1 cellular context compared by ENCODE assay signal in genomic region chr7:99270702-99271101, GRCh38.
TF ChIP-seq lines count a peak whose summit lies in the region.

No MANE protein-coding gene starts in this region.

TF ChIP-seq in K562, 482 proteins besides CTCF, POLR2A, EP300 and RAD21 (continued from another document):
- TF ChIP-seq RCOR1 (IDR thresholded peaks at IDR 0.05; ENCODE audit: borderline replicate concordance in 1 of 2, low read depth in 2 of 2, low read length in 2 of 2) = peak in 1 of 2 experiments; percentile 50; a peak in 2 of 4 replicates
- no peak for TF ChIP-seq SPI1 (IDR thresholded peaks at IDR 0.05; ENCODE audit: borderline replicate concordance, low read depth, low read length)
- TF ChIP-seq, protein P1, sequence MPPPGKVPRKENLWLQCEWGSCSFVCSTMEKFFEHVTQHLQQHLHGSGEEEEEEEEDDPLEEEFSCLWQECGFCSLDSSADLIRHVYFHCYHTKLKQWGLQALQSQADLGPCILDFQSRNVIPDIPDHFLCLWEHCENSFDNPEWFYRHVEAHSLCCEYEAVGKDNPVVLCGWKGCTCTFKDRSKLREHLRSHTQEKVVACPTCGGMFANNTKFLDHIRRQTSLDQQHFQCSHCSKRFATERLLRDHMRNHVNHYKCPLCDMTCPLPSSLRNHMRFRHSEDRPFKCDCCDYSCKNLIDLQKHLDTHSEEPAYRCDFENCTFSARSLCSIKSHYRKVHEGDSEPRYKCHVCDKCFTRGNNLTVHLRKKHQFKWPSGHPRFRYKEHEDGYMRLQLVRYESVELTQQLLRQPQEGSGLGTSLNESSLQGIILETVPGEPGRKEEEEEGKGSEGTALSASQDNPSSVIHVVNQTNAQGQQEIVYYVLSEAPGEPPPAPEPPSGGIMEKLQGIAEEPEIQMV (tag; conservative IDR thresholded peaks at IDR 0.05; ENCODE audit: low read depth) = no peak
- TF ChIP-seq, protein P2, sequence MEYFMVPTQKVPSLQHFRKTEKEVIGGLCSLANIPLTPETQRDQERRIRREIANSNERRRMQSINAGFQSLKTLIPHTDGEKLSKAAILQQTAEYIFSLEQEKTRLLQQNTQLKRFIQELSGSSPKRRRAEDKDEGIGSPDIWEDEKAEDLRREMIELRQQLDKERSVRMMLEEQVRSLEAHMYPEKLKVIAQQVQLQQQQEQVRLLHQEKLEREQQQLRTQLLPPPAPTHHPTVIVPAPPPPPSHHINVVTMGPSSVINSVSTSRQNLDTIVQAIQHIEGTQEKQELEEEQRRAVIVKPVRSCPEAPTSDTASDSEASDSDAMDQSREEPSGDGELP (CRISPR knock-in tag; IDR thresholded peaks at IDR 0.05; ENCODE audit: borderline replicate concordance) = 0 out of 2 replicates have a peak, but pooled peaks have one; percentile 11
- TF ChIP-seq HDAC2 (IDR thresholded peaks at IDR 0.05) = 0 out of 2 replicates have a peak, but pooled peaks have one; percentile 33
- TF ChIP-seq CBFB (CRISPR knock-in tag; IDR thresholded peaks at IDR 0.05) = 0 out of 2 replicates have a peak, but pooled peaks have one; percentile 27
- 0 out of 2 replicates have a peak, but pooled peaks have one; percentile 8 for TF ChIP-seq TCF3 (CRISPR knock-in tag; IDR thresholded peaks at IDR 0.05)
- peak; percentile 70 to 73; a peak in 3 of 4 replicates for TF ChIP-seq KDM1A (IDR thresholded peaks at IDR 0.05)
- TF ChIP-seq FOXA3 (CRISPR knock-in tag; conservative IDR thresholded peaks at IDR 0.05 in 1 of 2, IDR thresholded peaks at IDR 0.05 in 1 of 2) = peak in 1 of 2 experiments; percentile 9; a peak in 1 of 4 replicates
- TF ChIP-seq, protein P3, sequence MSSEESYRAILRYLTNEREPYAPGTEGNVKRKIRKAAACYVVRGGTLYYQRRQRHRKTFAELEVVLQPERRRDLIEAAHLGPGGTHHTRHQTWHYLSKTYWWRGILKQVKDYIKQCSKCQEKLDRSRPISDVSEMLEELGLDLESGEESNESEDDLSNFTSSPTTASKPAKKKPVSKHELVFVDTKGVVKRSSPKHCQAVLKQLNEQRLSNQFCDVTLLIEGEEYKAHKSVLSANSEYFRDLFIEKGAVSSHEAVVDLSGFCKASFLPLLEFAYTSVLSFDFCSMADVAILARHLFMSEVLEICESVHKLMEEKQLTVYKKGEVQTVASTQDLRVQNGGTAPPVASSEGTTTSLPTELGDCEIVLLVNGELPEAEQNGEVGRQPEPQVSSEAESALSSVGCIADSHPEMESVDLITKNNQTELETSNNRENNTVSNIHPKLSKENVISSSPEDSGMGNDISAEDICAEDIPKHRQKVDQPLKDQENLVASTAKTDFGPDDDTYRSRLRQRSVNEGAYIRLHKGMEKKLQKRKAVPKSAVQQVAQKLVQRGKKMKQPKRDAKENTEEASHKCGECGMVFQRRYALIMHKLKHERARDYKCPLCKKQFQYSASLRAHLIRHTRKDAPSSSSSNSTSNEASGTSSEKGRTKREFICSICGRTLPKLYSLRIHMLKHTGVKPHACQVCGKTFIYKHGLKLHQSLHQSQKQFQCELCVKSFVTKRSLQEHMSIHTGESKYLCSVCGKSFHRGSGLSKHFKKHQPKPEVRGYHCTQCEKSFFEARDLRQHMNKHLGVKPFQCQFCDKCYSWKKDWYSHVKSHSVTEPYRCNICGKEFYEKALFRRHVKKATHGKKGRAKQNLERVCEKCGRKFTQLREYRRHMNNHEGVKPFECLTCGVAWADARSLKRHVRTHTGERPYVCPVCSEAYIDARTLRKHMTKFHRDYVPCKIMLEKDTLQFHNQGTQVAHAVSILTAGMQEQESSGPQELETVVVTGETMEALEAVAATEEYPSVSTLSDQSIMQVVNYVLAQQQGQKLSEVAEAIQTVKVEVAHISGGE (CRISPR knock-in tag; IDR thresholded peaks at IDR 0.05) = no peak
- peak; percentile 26; the same call in 1 of the 2 replicates for TF ChIP-seq CBFA2T3 (IDR thresholded peaks at IDR 0.05)
